In the genomic region with DNA sequence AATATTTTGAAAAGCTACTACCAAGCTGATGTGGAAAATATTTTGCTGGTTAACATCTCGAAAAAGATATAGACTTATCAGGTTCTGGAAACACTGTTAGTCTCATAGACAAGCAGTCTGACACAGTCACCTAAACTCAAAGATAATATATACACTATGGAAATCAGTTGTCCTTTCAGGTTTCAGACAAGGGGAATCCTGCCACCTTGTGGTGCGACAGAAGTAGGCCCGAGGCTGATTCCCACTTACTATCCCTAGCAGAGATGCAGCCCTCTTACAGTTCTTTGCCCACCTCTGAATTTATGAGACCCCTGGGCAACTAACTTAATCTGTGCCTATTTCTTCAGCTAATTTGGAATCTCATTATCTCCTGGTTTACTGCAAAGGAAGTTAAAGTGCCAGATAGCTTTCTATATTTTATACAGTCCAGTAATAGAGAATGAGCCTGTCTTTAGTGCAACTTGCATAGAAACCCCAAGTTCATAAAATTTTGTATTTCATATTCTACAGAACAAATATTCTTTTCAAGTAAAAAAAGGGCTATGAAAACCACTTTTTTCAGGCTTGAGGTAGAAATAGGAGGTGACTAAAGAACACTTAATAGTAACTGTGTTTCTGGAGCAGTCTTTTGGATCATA, we compare ENCODE assay signal across 8 cellular contexts. TPM values are rescaled to one million over a fixed set of nuclear protein-coding genes. Genes with fewer than 3 reads are reported as not detected.
A peak's percentile ranks its signal among the peaks of the same experiment; 100 is the strongest.
DNase-seq lines count a peak whose midpoint lies in the region; ATAC-seq and TF ChIP-seq lines count a peak whose summit lies in the region.

No MANE protein-coding gene starts in this region.

- BruUV-seq in PC-9 (replicated peaks; lab: Mats Ljungman, UMichigan), result no TSS peak

- H3K18ac ChIP-seq in neuronal stem cell (ENCODE audit: low read length), result no peak overlapping the region

- peak; percentile 59 for DNase-seq in DND-41
- DNase-seq in LHCN-M2 (ENCODE audit: low read depth), result peak; percentile 48
- DNase-seq in PC-9, result peak; percentile 71 to 84
- DNase-seq in activated T-cell treated with anti-CD3 and anti-CD28 coated beads, Interleukin-2, amount 50 U/mL, for 72 hours, result peak; percentile 53 to 56
- peak; percentile 86 for DNase-seq in fibroblast of pulmonary artery (ENCODE audit: low read depth)
- DNase-seq in neuronal stem cell (ENCODE audit: low spot score), result peak; percentile 51
- peak; percentile 58 to 66 for DNase-seq in thyroid gland

- no peak overlapping the region for H3K4ac ChIP-seq in neuronal stem cell (ENCODE audit: low read length)

- intact Hi-C loops in PC-9 (cut with micrococcal nuclease; ENCODE audit: unreplicated experiment), result loop anchor here (1.0 to 2.0 kb wide), 6 partner anchors 104 to 424 kb away; partner anchors contain the start of gene RAI14
- intact Hi-C loops in thyroid gland (cut with DNase I), result loop anchor here (5.0 kb wide), 2 partner anchors 371 to 416 kb away; no protein-coding TSS in a partner anchor

- no peaks in the 10 kb centered on the region for H3K27me3 Mint-ChIP-seq in activated T-cell treated with anti-CD3 and anti-CD28 coated beads, Interleukin-2, amount 50 U/mL, for 72 hours (ENCODE audit: low read depth)

- H3K4me2 ChIP-seq in DND-41 (ENCODE audit: insufficient read depth, low read length) (no peak overlapping the region), PC-9 (0 out of 2 replicates have a peak overlapping the region, but pooled peaks have one; percentile 0), neuronal stem cell (ENCODE audit: insufficient read depth, low read length, poor library complexity, severe bottlenecking) (no peak overlapping the region)

- H3K4me3 Mint-ChIP-seq in activated T-cell treated with anti-CD3 and anti-CD28 coated beads, Interleukin-2, amount 50 U/mL, for 72 hours, result no peak overlapping the region

- no peak overlapping the region for H2AK5ac ChIP-seq in neuronal stem cell (ENCODE audit: low read depth, low read length)

- no peak overlapping the region for H2BK120ac ChIP-seq in neuronal stem cell (ENCODE audit: low read depth, low read length)

- peaks cover 0 to 2% of the 10 kb centered on the region in 2 donors for H3K36me3 Mint-ChIP-seq in activated T-cell treated with anti-CD3 and anti-CD28 coated beads, Interleukin-2, amount 50 U/mL, for 72 hours (ENCODE audit: insufficient read depth in 2 of 2)

- no peak overlapping the region for H2BK15ac ChIP-seq in neuronal stem cell (ENCODE audit: low read length)

- no peak overlapping the region for H4K8ac ChIP-seq in neuronal stem cell (ENCODE audit: low read depth, low read length)

- ATAC-seq in DND-41 (ENCODE audit: insufficient read depth, low read depth) (peak; percentile 88), GM21786 (IDR thresholded peaks at IDR 0.05; ENCODE audit: unreplicated experiment) (peak; percentile 90)
- peak; percentile 59 to 69 for ATAC-seq in activated T-cell treated with anti-CD3 and anti-CD28 coated beads, Interleukin-2, amount 50 U/mL, for 72 hours (replicated peaks in 1 of 2)

- H3K9ac ChIP-seq in DND-41 (ENCODE audit: low read depth, low read length), result no peak overlapping the region
- H3K9ac ChIP-seq in neuronal stem cell (ENCODE audit: low read depth, low read length, poor library complexity), result no peak overlapping the region

- no peaks in the 10 kb centered on the region for H3K9me3 ChIP-seq in DND-41 (ENCODE audit: insufficient read depth, low read length, severe bottlenecking)
- no peaks in the 10 kb centered on the region for H3K9me3 ChIP-seq in PC-9 (ENCODE audit: insufficient read depth, low read depth)
- no peaks in the 10 kb centered on the region for H3K9me3 ChIP-seq in neuronal stem cell (replicated peaks in 1 of 2; ENCODE audit: control insufficient read depth in 2 of 2, insufficient read depth in 1 of 2, low read depth in 1 of 2, low read length in 2 of 2)
- H3K9me3 ChIP-seq in thyroid gland, result no peaks in the 10 kb centered on the region

- peaks cover 5% of the 10 kb centered on the region; the same call in 1 of the 2 replicates for H3K36me3 ChIP-seq in DND-41 (ENCODE audit: insufficient read depth, low read length)
- no peaks in the 10 kb centered on the region for H3K36me3 ChIP-seq in PC-9 (ENCODE audit: low read depth)
- peaks cover 3 to 18% of the 10 kb centered on the region in 2 donors for H3K36me3 ChIP-seq in neuronal stem cell (replicated peaks in 1 of 2; ENCODE audit: control insufficient read depth in 2 of 2, insufficient read depth in 2 of 2, low read length in 2 of 2)
- no peaks in the 10 kb centered on the region for H3K36me3 ChIP-seq in thyroid gland

- no peak overlapping the region for H3K27ac Mint-ChIP-seq in activated T-cell treated with anti-CD3 and anti-CD28 coated beads, Interleukin-2, amount 50 U/mL, for 72 hours

- H2BK5ac ChIP-seq in neuronal stem cell (ENCODE audit: low read length), result no peak overlapping the region

- H4K91ac ChIP-seq in neuronal stem cell (ENCODE audit: low read depth, low read length, poor library complexity), result no peak overlapping the region

- WGBS in neuronal stem cell (ENCODE audit: extremely low coverage in 2 of 2, insufficient read length in 2 of 2, insufficient replicate concordance in 1 of 2), 2 donors, result no CpG with 5 or more reads among the region's 3 CpGs
- WGBS in thyroid gland, 2 donors, result 1% methylated on average over 3 of the region's 3 CpGs

- no peak overlapping the region for H2AFZ ChIP-seq in DND-41 (ENCODE audit: low read depth, low read length)
- no peak overlapping the region for H2AFZ ChIP-seq in PC-9
- H2AFZ ChIP-seq in neuronal stem cell (ENCODE audit: low read length), result no peak overlapping the region

- H3K23ac ChIP-seq in neuronal stem cell (ENCODE audit: low read depth, low read length, poor library complexity), result no peak overlapping the region

- H3K4me3 ChIP-seq in DND-41 (ENCODE audit: low read depth in 1 of 2, low read length in 2 of 2) (no peak overlapping the region), PC-9 (no peak overlapping the region), fibroblast of pulmonary artery (replicated peaks; ENCODE audit: low read depth, low read length) (no peak overlapping the region), neuronal stem cell (ENCODE audit: low read length in 2 of 2) (no peak overlapping the region), thyroid gland (replicated peaks in 1 of 3) (no peak overlapping the region)

- no peaks in the 10 kb centered on the region for H3K9me2 ChIP-seq in PC-9 (ENCODE audit: insufficient read depth)

- no peak overlapping the region for H2BK12ac ChIP-seq in neuronal stem cell (ENCODE audit: low read length)

- TF ChIP-seq POLR2A in thyroid gland (IDR thresholded peaks at IDR 0.05), result no peak

- POLR2A ChIA-PET in PC-9 (lab: Charles Lee; ENCODE audit: unreplicated experiment), result no interaction called here

- no peaks in the 10 kb centered on the region for H3K9me3 Mint-ChIP-seq in activated T-cell treated with anti-CD3 and anti-CD28 coated beads, Interleukin-2, amount 50 U/mL, for 72 hours

- CTCF ChIA-PET in PC-9 (lab: Charles Lee), result interaction anchor here (0.7 to 3.4 kb wide), 9 partner anchors 31 to 425 kb away, joined by 3 to 34 read pairs (median 4); partner anchors contain the start of gene DNAJC21

- H3K27me3 ChIP-seq in DND-41 (ENCODE audit: insufficient read depth, low read length, poor library complexity) (no peaks in the 10 kb centered on the region), PC-9 (ENCODE audit: insufficient read depth, low read depth) (no peaks in the 10 kb centered on the region), neuronal stem cell (ENCODE audit: control insufficient read depth in 3 of 3, insufficient read depth in 3 of 3, low read depth in 1 of 3, low read length in 3 of 3) (no peaks in the 10 kb centered on the region), thyroid gland (no peaks in the 10 kb centered on the region)

- no peaks in the 10 kb centered on the region for H3K79me2 ChIP-seq in DND-41 (ENCODE audit: insufficient read depth, low read length)
- H3K79me2 ChIP-seq in PC-9 (ENCODE audit: low read depth), result no peaks in the 10 kb centered on the region

- no peaks in the 10 kb centered on the region for H3K4me1 Mint-ChIP-seq in activated T-cell treated with anti-CD3 and anti-CD28 coated beads, Interleukin-2, amount 50 U/mL, for 72 hours (ENCODE audit: low read depth)

- H3K14ac ChIP-seq in neuronal stem cell (ENCODE audit: low read length), result no peak overlapping the region

- H4K20me1 ChIP-seq in DND-41 (ENCODE audit: insufficient read depth, low read length), result no peaks in the 10 kb centered on the region
- no peaks in the 10 kb centered on the region for H4K20me1 ChIP-seq in PC-9 (ENCODE audit: insufficient read depth)

- TF ChIP-seq CTCF in DND-41 (IDR thresholded peaks at IDR 0.05; ENCODE audit: borderline replicate concordance, extremely low read depth, low read length, poor library complexity, severe bottlenecking) (peak; percentile 87), PC-9 (conservative IDR thresholded peaks at IDR 0.05) (peak; percentile 98), fibroblast of pulmonary artery (IDR thresholded peaks at IDR 0.05; ENCODE audit: low read length, missing control alignments) (peak; percentile 92), thyroid gland (IDR thresholded peaks at IDR 0.05) (peak in 5 of 6 experiments; percentile 65 to 78 (median 76))

- H3K79me1 ChIP-seq in neuronal stem cell (ENCODE audit: low read depth, low read length), result no peaks in the 10 kb centered on the region

- H3K27ac ChIP-seq in DND-41 (ENCODE audit: low read length) (no peak overlapping the region), PC-9 (no peak overlapping the region), neuronal stem cell (replicated peaks; ENCODE audit: low read length) (no peak overlapping the region), thyroid gland (no peak overlapping the region)

- peaks cover 14% of the 10 kb centered on the region; the same call in 1 of the 2 replicates for H3F3A ChIP-seq in PC-9 (ENCODE audit: insufficient read depth, low read depth)

- H3K4me1 ChIP-seq in DND-41 (ENCODE audit: insufficient read depth, low read length) (no peaks in the 10 kb centered on the region), PC-9 (replicated peaks; ENCODE audit: insufficient read depth) (peaks cover 17% of the 10 kb centered on the region), neuronal stem cell (ENCODE audit: control insufficient read depth in 2 of 2, insufficient read depth in 1 of 2, low read depth in 1 of 2, low read length in 2 of 2) (no peaks in the 10 kb centered on the region), thyroid gland (no peaks in the 10 kb centered on the region)

RNA-seq across cellular contexts. Expression of gene RAD1, which starts 16.9 kb away (rescaled TPM):
- total RNA-seq in LHCN-M2 (2014; rRNA removed), result 24.6 and 30.2 TPM in 2 replicates
- polyA plus RNA-seq in LHCN-M2 (2012), result 18.9 TPM
- 43.8 and 63.0 TPM in 2 replicates for total RNA-seq in PC-9 (2021)
- 10 to 100 TPM; 36.8 to 43.8 TPM for total RNA-seq in activated T-cell treated with anti-CD3 and anti-CD28 coated beads, Interleukin-2, amount 50 U/mL, for 72 hours
- 24.9 TPM for polyA plus RNA-seq in neuronal stem cell (2013, experiment 1 of 2)
- 26.3 TPM for polyA plus RNA-seq in neuronal stem cell (2013, experiment 2 of 2)
- total RNA-seq in thyroid gland, result 10 to 100 TPM; 31.1 to 40.7 (median 37.5) TPM

RNA-seq across cellular contexts. Expression of gene BRIX1, which starts 17.1 kb away (rescaled TPM):
- total RNA-seq in LHCN-M2 (2014; rRNA removed) (48.4 and 52.9 TPM in 2 replicates), PC-9 (2021) (71.9 and 73.4 TPM in 2 replicates), thyroid gland (10 to 100 TPM; 16.2 to 24.5 (median 20.8) TPM)
- polyA plus RNA-seq in LHCN-M2 (2012), result 11.7 TPM
- 10 to 100 TPM; 34.7 to 35.7 TPM for total RNA-seq in activated T-cell treated with anti-CD3 and anti-CD28 coated beads, Interleukin-2, amount 50 U/mL, for 72 hours
- 45.9 TPM for polyA plus RNA-seq in neuronal stem cell (2013, experiment 1 of 2)
- polyA plus RNA-seq in neuronal stem cell (2013, experiment 2 of 2), result 47.4 TPM

RNA-seq across cellular contexts. Expression of gene DNAJC21, which starts 31.0 kb away (rescaled TPM):
- 18.9 and 23.6 TPM in 2 replicates for total RNA-seq in LHCN-M2 (2014; rRNA removed)
- 16.0 TPM for polyA plus RNA-seq in LHCN-M2 (2012)
- 111 and 128 TPM in 2 replicates for total RNA-seq in PC-9 (2021)
- 10 to 100 TPM; 64.0 to 77.3 TPM for total RNA-seq in activated T-cell treated with anti-CD3 and anti-CD28 coated beads, Interleukin-2, amount 50 U/mL, for 72 hours
- 39.7 TPM for polyA plus RNA-seq in neuronal stem cell (2013, experiment 1 of 2)
- 39.9 TPM for polyA plus RNA-seq in neuronal stem cell (2013, experiment 2 of 2)
- 10 to 100 TPM; 33.5 to 68.1 (median 48.4) TPM for total RNA-seq in thyroid gland

RNA-seq across cellular contexts. Expression of gene TTC23L, which starts 59.4 kb away (rescaled TPM):
- total RNA-seq in LHCN-M2 (2014; rRNA removed) (not detected in 2 replicates), PC-9 (2021) (3.9 and 7.1 TPM in 2 replicates), thyroid gland (1 to 10 TPM in 1 of 4 donors, under 1 TPM in 3; 0.45 to 7.1 (median 0.75) TPM)
- polyA plus RNA-seq in LHCN-M2 (2012), result 0.18 TPM
- under 1 TPM; 0.56 to 0.58 TPM for total RNA-seq in activated T-cell treated with anti-CD3 and anti-CD28 coated beads, Interleukin-2, amount 50 U/mL, for 72 hours
- polyA plus RNA-seq in neuronal stem cell (2013, experiment 1 of 2), result 1.5 TPM
- 2.2 TPM for polyA plus RNA-seq in neuronal stem cell (2013, experiment 2 of 2)
